15 cellular contexts compared by ENCODE assay signal in genomic region chr11:85955531-85955930, GRCh38.
A peak's percentile ranks its signal among the peaks of the same experiment; 100 is the strongest.
DNase-seq lines count a peak whose midpoint lies in the region; ATAC-seq, FAIRE-seq and TF ChIP-seq lines count a peak whose summit lies in the region.
"Had no signal": no experiment of that assay in that cellular context is flagged by ENCODE, and none has a peak within 500 bp of the region (broad histone marks: within the 10 kb centered on the region; RNA-seq: fewer than 3 reads in every experiment).

No MANE protein-coding gene starts in this region.

- H3K9me3 ChIP-seq in aorta (ENCODE audit: control insufficient read depth, low read length) (no peaks in the 10 kb centered on the region), small intestine (ENCODE audit: control insufficient read depth, low read depth) (no peaks in the 10 kb centered on the region)
- H3K9me3 ChIP-seq: gastrocnemius medialis had no signal

- H3K36me3 ChIP-seq in aorta (ENCODE audit: control insufficient read depth in 1 of 2, insufficient read depth in 2 of 2, low read length in 1 of 2), result no peaks in the 10 kb centered on the region
- H3K36me3 ChIP-seq in small intestine (ENCODE audit: control insufficient read depth in 2 of 2, insufficient read depth in 2 of 2, low read length in 2 of 2), result peaks cover 4 to 17% of the 10 kb centered on the region in 2 donors

- no peaks in the 10 kb centered on the region for H3K4me1 ChIP-seq in aorta (ENCODE audit: control insufficient read depth in 1 of 2, insufficient read depth in 2 of 2, low read length in 2 of 2)
- H3K4me1 ChIP-seq in small intestine (ENCODE audit: control insufficient read depth in 2 of 2, insufficient read depth in 1 of 2, low read depth in 1 of 2, low read length in 1 of 2), result peaks cover 0 to 3% of the 10 kb centered on the region in 2 donors

- no peak for FAIRE-seq in small intestine (lab: Jason Lieb, UNC)
- FAIRE-seq: G401.6 had no signal

- no peaks in the 10 kb centered on the region for H3K27me3 ChIP-seq in aorta (ENCODE audit: control insufficient read depth in 1 of 2, insufficient read depth in 2 of 2, low read length in 1 of 2)
- no peaks in the 10 kb centered on the region for H3K27me3 ChIP-seq in small intestine (ENCODE audit: control insufficient read depth in 2 of 2, insufficient read depth in 2 of 2, low read length in 2 of 2)
- H3K27me3 ChIP-seq: gastrocnemius medialis had no signal

- peaks cover 36% of the 10 kb centered on the region for H3K36me3 Mint-ChIP-seq in mesothelial cell of epicardium
- peaks cover 84% of the 10 kb centered on the region for H3K36me3 Mint-ChIP-seq in activated T-cell treated with anti-CD3 and anti-CD28 coated beads, Interleukin-2, amount 50 U/mL, for 24 hours (ENCODE audit: low read depth)

- peak overlapping the region; percentile 13 for H3K27ac Mint-ChIP-seq in mesothelial cell of epicardium
- H3K27ac Mint-ChIP-seq in activated T-cell treated with anti-CD3 and anti-CD28 coated beads, Interleukin-2, amount 50 U/mL, for 24 hours, result no peak overlapping the region

- H3K27ac ChIP-seq in aorta (ENCODE audit: low read depth in 1 of 2, low read length in 2 of 2) (no peak overlapping the region), small intestine (ENCODE audit: low read depth in 1 of 2, low read length in 1 of 2) (no peak overlapping the region)

- 48% methylated on average over 1 of the region's 1 CpG for WGBS in aorta, 2 donors
- 74 to 100% (median 90%) methylated on average over 1 of the region's 1 CpG for WGBS in small intestine, 3 donors

- peaks cover 20% of the 10 kb centered on the region for H3K9me3 Mint-ChIP-seq in mesothelial cell of epicardium
- H3K9me3 Mint-ChIP-seq in activated T-cell treated with anti-CD3 and anti-CD28 coated beads, Interleukin-2, amount 50 U/mL, for 24 hours, result peaks cover 29% of the 10 kb centered on the region

- no peak for TF ChIP-seq CTCF in fibroblast of mammary gland (conservative IDR thresholded peaks at IDR 0.05; ENCODE audit: control insufficient read depth, insufficient read depth, low read depth, low read length)
- TF ChIP-seq CTCF in mesothelial cell of epicardium (IDR thresholded peaks at IDR 0.05; ENCODE audit: unreplicated experiment), result no peak

- H3K4me3 ChIP-seq in fibroblast of mammary gland (ENCODE audit: control insufficient read depth, low read depth, low read length) (no peak overlapping the region), aorta (ENCODE audit: low read length in 2 of 2) (no peak overlapping the region), small intestine (ENCODE audit: low read depth in 1 of 2, low read length in 2 of 2) (no peak overlapping the region)
- H3K4me3 ChIP-seq: gastrocnemius medialis had no signal

- H3K4me1 Mint-ChIP-seq in mesothelial cell of epicardium, result peaks cover 11% of the 10 kb centered on the region
- peaks cover 13% of the 10 kb centered on the region for H3K4me1 Mint-ChIP-seq in activated T-cell treated with anti-CD3 and anti-CD28 coated beads, Interleukin-2, amount 50 U/mL, for 24 hours (ENCODE audit: low read depth)

- ATAC-seq in Right ventricle myocardium inferior, result peak; percentile 23
- peak; percentile 13 for ATAC-seq in aorta (ENCODE audit: low FRiP score)
- ATAC-seq in GM18517 (IDR thresholded peaks at IDR 0.05; ENCODE audit: unreplicated experiment), result no peak

- H3K4me3 Mint-ChIP-seq in mesothelial cell of epicardium, result no peak overlapping the region
- H3K4me3 Mint-ChIP-seq in activated T-cell treated with anti-CD3 and anti-CD28 coated beads, Interleukin-2, amount 50 U/mL, for 24 hours, result no peak overlapping the region

- DNase-seq in Right ventricle myocardium inferior (ENCODE audit: missing footprints), result no peak
- DNase-seq in cardiac septum (ENCODE audit: low spot score), result no peak
- DNase-seq in fibroblast of mammary gland (ENCODE audit: low read depth), result peak; percentile 48
- DNase-seq in mesothelial cell of epicardium (ENCODE audit: low spot score in 2 of 2, unreplicated experiment in 2 of 2), result no peak
- no peak for DNase-seq in aorta
- no peak for DNase-seq in small intestine
- DNase-seq in activated T-cell treated with anti-CD3 and anti-CD28 coated beads, Interleukin-2, amount 50 U/mL, for 24 hours, result no peak
- DNase-seq: activated CD4-positive, CD25-positive, alpha-beta regulatory T cell treated with anti-CD3 and anti-CD28 coated beads, Interleukin-2, amount 50 U/mL, for 72 hours; gastrocnemius medialis; GOT3; Karpas-422; NCI-H345; SHP77 had no signal

- H3K27me3 Mint-ChIP-seq in mesothelial cell of epicardium (ENCODE audit: low read depth), result no peaks in the 10 kb centered on the region
- H3K27me3 Mint-ChIP-seq in activated T-cell treated with anti-CD3 and anti-CD28 coated beads, Interleukin-2, amount 50 U/mL, for 24 hours, result no peaks in the 10 kb centered on the region

- intact Hi-C loops in Right ventricle myocardium inferior (cut with DNase I), result no loop called here
- intact Hi-C loops in cardiac septum (cut with DNase I), result no loop called here
- intact Hi-C loops in aorta (cut with DNase I), result no loop called here
